Comparison of ENCODE assay signal across 1 cellular context in genomic region chr11:92227233-92227593, GRCh38.
TF ChIP-seq lines count a peak whose summit lies in the region.

No MANE protein-coding gene starts in this region.

TF ChIP-seq in H1, 55 proteins besides CTCF, POLR2A, EP300 and RAD21:
- TF ChIP-seq HDAC2 (IDR thresholded peaks at IDR 0.05; ENCODE audit: borderline replicate concordance in 1 of 2, low read depth in 2 of 2, low read length in 2 of 2) (0 out of 4 replicates have a peak, but pooled peaks of 1 of the 2 experiments have one; percentile 11), SAP30 (IDR thresholded peaks at IDR 0.05; ENCODE audit: insufficient read depth, insufficient replicate concordance, low read length) (no peak), KDM5A (IDR thresholded peaks at IDR 0.05; ENCODE audit: low read length) (no peak)
